ENCODE assay signal across 17 cellular contexts in genomic region chr10:7122561-7122960, GRCh38.
DNase-seq lines count a peak whose midpoint lies in the region; ATAC-seq, FAIRE-seq and TF ChIP-seq lines count a peak whose summit lies in the region.
"Had no signal": no experiment of that assay in that cellular context is flagged by ENCODE, and none has a peak within 500 bp of the region (broad histone marks: within the 10 kb centered on the region; RNA-seq: fewer than 3 reads in every experiment).

No MANE protein-coding gene starts in this region.

- no peak for TF ChIP-seq POLR2A in K562 (conservative IDR thresholded peaks at IDR 0.05)

- H3K79me2 ChIP-seq in K562 (ENCODE audit: control insufficient read depth, insufficient read depth, low read length), result no peaks in the 10 kb centered on the region

- H3K4me3 ChIP-seq in BLaER1 (no peak overlapping the region), K562 (no peak overlapping the region)
- no peak overlapping the region for H3K4me3 ChIP-seq in BLaER1 treated with 17β-estradiol and CSF1 and Interleukin-3, amounts not matched to agents 10 nM and 100 nM

- no peak for TF ChIP-seq RAD21 in K562 (CRISPR knock-in tag; conservative IDR thresholded peaks at IDR 0.05 in 1 of 2, IDR thresholded peaks at IDR 0.05 in 1 of 2)

- H4K20me1 ChIP-seq in BLaER1 (no peaks in the 10 kb centered on the region), K562 (replicated peaks; ENCODE audit: control insufficient read depth, insufficient read depth, low read length) (no peaks in the 10 kb centered on the region)
- no peaks in the 10 kb centered on the region for H4K20me1 ChIP-seq in BLaER1 treated with 17β-estradiol and CSF1 and Interleukin-3, amounts not matched to agents 10 nM and 100 nM

- H3K4me1 ChIP-seq in BLaER1, result peaks cover 81% of the 10 kb centered on the region
- H3K4me1 ChIP-seq in BLaER1 treated with 17β-estradiol and CSF1 and Interleukin-3, amounts not matched to agents 10 nM and 100 nM, result peaks cover 11 to 66% (median 51%) of the 10 kb centered on the region in 10 experiments
- H3K4me1 ChIP-seq in K562 (replicated peaks in 1 of 2; ENCODE audit: control insufficient read depth in 2 of 2, insufficient read depth in 2 of 2, low read length in 2 of 2), result peaks cover 0 to 13% of the 10 kb centered on the region in 2 experiments; a peak in 2 of 5 replicates

- H3K4me2 ChIP-seq in BLaER1 (peak overlapping the region; percentile 76), K562 (ENCODE audit: insufficient read depth, low read length) (no peak overlapping the region)
- peak overlapping the region in 4 of 11 experiments; percentile 69 to 80 (median 73); a peak in 7 of 22 replicates for H3K4me2 ChIP-seq in BLaER1 treated with 17β-estradiol and CSF1 and Interleukin-3, amounts not matched to agents 10 nM and 100 nM

- no peak for TF ChIP-seq EP300 in K562 (IDR thresholded peaks at IDR 0.05; ENCODE audit: low read length)

- intact Hi-C loops in K562 (cut with micrococcal nuclease), result loop anchor here (5.0 to 10.0 kb wide), 2 partner anchors 132 to 285 kb away; no protein-coding TSS in a partner anchor

- in situ Hi-C loops in K562 (cut with MboI), result loop anchor here (5.0 kb wide), 1 partner anchor 285 kb away; no protein-coding TSS in a partner anchor

- 50% methylated on average over 3 of the region's 3 CpGs for WGBS in K562 (ENCODE audit: insufficient coverage, low coverage, missing lambda C conversion rate)

- H3K9ac ChIP-seq in BLaER1 (no peak overlapping the region; the same call in 1 of the 2 replicates), K562 (ENCODE audit: insufficient read depth in 1 of 2, low read depth in 2 of 2, low read length in 2 of 2) (no peak overlapping the region)
- peak overlapping the region in 2 of 11 experiments; percentile 78 to 79; a peak in 2 of 22 replicates for H3K9ac ChIP-seq in BLaER1 treated with 17β-estradiol and CSF1 and Interleukin-3, amounts not matched to agents 10 nM and 100 nM

- POLR2A ChIA-PET in K562 (lab: Yijun Ruan, JAX), result no interaction called here

- H2AFZ ChIP-seq in K562 (ENCODE audit: low read depth, low read length), result no peak overlapping the region

- no TSS peak for BruUV-seq in K562 (replicated peaks; lab: Mats Ljungman, UMichigan)

- FAIRE-seq in K562 (lab: Jason Lieb, UNC), result no peak
- FAIRE-seq: GM12891, GM18507 had no signal

- no peaks in the 10 kb centered on the region for H3K27me3 ChIP-seq in BLaER1
- H3K27me3 ChIP-seq in BLaER1 treated with 17β-estradiol and CSF1 and Interleukin-3, amounts not matched to agents 10 nM and 100 nM, result no peaks in the 10 kb centered on the region
- no peaks in the 10 kb centered on the region for H3K27me3 ChIP-seq in K562 (ENCODE audit: control insufficient read depth in 2 of 2, insufficient read depth in 2 of 2, low read length in 2 of 2)

- peak overlapping the region; percentile 86 for H3K27ac ChIP-seq in BLaER1
- H3K27ac ChIP-seq in BLaER1 treated with 17β-estradiol and CSF1 and Interleukin-3, amounts not matched to agents 10 nM and 100 nM, result peak overlapping the region in 9 of 11 experiments; percentile 53 to 90 (median 79); a peak in 16 of 22 replicates
- no peak overlapping the region for H3K27ac ChIP-seq in K562 (ENCODE audit: extremely low read depth, low read depth, low read length)

- H3K9me1 ChIP-seq in K562 (ENCODE audit: control insufficient read depth, insufficient read depth, low read length), result no peaks in the 10 kb centered on the region

- CTCF ChIA-PET in K562 (lab: Yijun Ruan, JAX; ENCODE audit: low intra/inter-chr PET ratio), result no interaction called here

- no peak for DNase-seq in K562 (ENCODE audit: extremely low read depth in 1 of 4, low spot score in 3 of 4)
- no peak for DNase-seq in activated CD4-positive, alpha-beta T cell treated with anti-CD3 and anti-CD28 coated beads, Interleukin-2, amount 50 U/mL, for 48 hours
- no peak for DNase-seq in iPS-NIHi7 (ENCODE audit: extremely low spot score)
- DNase-seq: Calu3; CD4-positive, alpha-beta memory T cell; COR-L47; DMS53; DMS79 treated with DMSO at 0.1 percent for 48 hours; GF-D8; GOT3; H7; HCEC 1CT had no signal

- no peak for TF ChIP-seq CTCF in K562 (IDR thresholded peaks at IDR 0.05 in 2 of 3, conservative IDR thresholded peaks at IDR 0.05 in 1 of 3; ENCODE audit: insufficient read depth in 2 of 3, low read depth in 1 of 3, low read length in 3 of 3)

- H3K9me3 ChIP-seq in BLaER1, result peaks cover 4% of the 10 kb centered on the region; the same call in 1 of the 2 replicates
- H3K9me3 ChIP-seq in BLaER1 treated with 17β-estradiol and CSF1 and Interleukin-3, amounts not matched to agents 10 nM and 100 nM (replicated peaks in 1 of 11), result peaks cover 0 to 22% (median 7%) of the 10 kb centered on the region in 11 experiments; a peak in 14 of 22 replicates
- H3K9me3 ChIP-seq in K562 (replicated peaks; ENCODE audit: control insufficient read depth, insufficient read depth, low read depth, low read length), result no peaks in the 10 kb centered on the region

- no peak for ATAC-seq in K562
- ATAC-seq in HG02678 (IDR thresholded peaks at IDR 0.05; ENCODE audit: unreplicated experiment), result no peak

- H3K36me3 ChIP-seq in BLaER1 (no peaks in the 10 kb centered on the region), K562 (ENCODE audit: control insufficient read depth, insufficient read depth, low read length) (no peaks in the 10 kb centered on the region)
- H3K36me3 ChIP-seq in BLaER1 treated with 17β-estradiol and CSF1 and Interleukin-3, amounts not matched to agents 10 nM and 100 nM, result no peaks in the 10 kb centered on the region

TF ChIP-seq in K562, 482 proteins besides CTCF, POLR2A, EP300 and RAD21:
- peak; percentile 64 for TF ChIP-seq RBM25 (IDR thresholded peaks at IDR 0.05; ENCODE audit: low read depth, low read length, severe bottlenecking)
- TF ChIP-seq ZNF146 (CRISPR knock-in tag; IDR thresholded peaks at IDR 0.05; ENCODE audit: unreplicated experiment), result no peak
- no peak for TF ChIP-seq ESRRB (CRISPR knock-in tag; IDR thresholded peaks at IDR 0.05; ENCODE audit: borderline replicate concordance)
- 0 out of 2 replicates have a peak, but pooled peaks have one; percentile 30 for TF ChIP-seq BCOR (IDR thresholded peaks at IDR 0.05)
- TF ChIP-seq, protein P1, sequence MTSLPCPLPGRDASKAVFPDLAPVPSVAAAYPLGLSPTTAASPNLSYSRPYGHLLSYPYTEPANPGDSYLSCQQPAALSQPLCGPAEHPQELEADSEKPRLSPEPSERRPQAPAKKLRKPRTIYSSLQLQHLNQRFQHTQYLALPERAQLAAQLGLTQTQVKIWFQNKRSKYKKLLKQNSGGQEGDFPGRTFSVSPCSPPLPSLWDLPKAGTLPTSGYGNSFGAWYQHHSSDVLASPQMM (CRISPR knock-in tag; IDR thresholded peaks at IDR 0.05), result no peak
TF ChIP-seq in K562: peak in this region for 2.
